ENCODE assay signal across 24 cellular contexts in the genomic region with DNA sequence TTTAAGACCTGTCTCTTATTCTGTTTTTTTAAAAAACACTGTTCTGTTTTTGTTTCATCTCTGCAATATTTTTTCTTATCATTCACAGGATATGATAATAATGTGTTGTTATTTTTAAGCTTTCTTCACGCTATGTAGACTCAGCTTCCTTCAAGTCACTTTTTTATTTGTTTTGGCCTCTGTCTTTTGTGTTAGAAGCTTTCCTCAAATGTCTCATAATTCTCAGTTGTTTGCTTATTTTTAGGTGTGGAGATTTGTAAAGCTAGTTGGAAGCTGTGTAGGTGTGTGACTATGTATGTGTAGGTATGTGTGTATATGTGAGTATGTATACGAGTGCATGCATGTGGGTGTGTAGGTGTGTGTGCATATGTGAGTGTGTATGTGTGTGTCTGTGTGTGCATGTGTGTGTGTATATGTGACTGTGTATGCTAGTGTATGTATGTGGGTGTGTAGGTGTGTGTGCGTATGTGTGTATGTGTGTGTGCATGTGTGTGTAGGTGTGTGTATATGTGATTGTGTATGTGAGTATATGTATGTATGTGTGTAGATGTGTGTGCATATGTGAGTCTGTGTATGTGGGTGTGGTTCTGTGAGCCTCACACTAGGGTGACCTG.
"Had no signal": no experiment of that assay in that cellular context is flagged by ENCODE, and none has a peak within 500 bp of the region (broad histone marks: within the 10 kb centered on the region; RNA-seq: fewer than 3 reads in every experiment).

No MANE protein-coding gene starts in this region.

- DNase-seq: activated B cell treated with CpG ODN at 0.5 μM for 24 hours; activated CD4-positive, alpha-beta T cell treated with anti-CD3 and anti-CD28 coated beads, Interleukin-2, amount 10 ng/mL, durations not matched to agents 24 days and 14 days; activated CD8-positive, alpha-beta T cell treated with anti-CD3 and anti-CD28 coated beads, Interleukin-2, amount 10 ng/mL, durations not matched to agents 7 days and 5 days; activated T-cell treated with anti-CD3 and anti-CD28 coated beads for 4 hours; effector CD4-positive, alpha-beta T cell; foreskin fibroblast; hypothalamus; left ventricle myocardium superior; natural killer cell; occipital lobe; stimulated activated CD4-positive, alpha-beta T cell treated with anti-CD3 and anti-CD28 coated beads, Interleukin-15, amount 100 ng/mL, for 24 hours; stimulated activated CD4-positive, alpha-beta T cell treated with anti-CD3 and anti-CD28 coated beads, Interleukin-4, amount 100 ng/mL, for 24 hours; stimulated activated naive CD4-positive, alpha-beta T cell treated with Interleukin-2 at 50 U/mL for 16 hours; substantia nigra; T-helper 17 cell had no signal

- ATAC-seq: activated CD8-positive, alpha-beta T cell treated with anti-CD3 and anti-CD28 coated beads, Interleukin-2, amount 10 ng/mL, durations not matched to agents 7 days and 5 days; left ventricle myocardium superior; T-helper 17 cell had no signal

- H3K36me3 ChIP-seq: adrenal gland, right atrium auricular region, tibial nerve had no signal

- H3K27me3 Mint-ChIP-seq: activated naive CD4-positive, alpha-beta T cell treated with anti-CD3 and anti-CD28 coated beads, Interleukin-2, amount 50 U/mL, for 24 hours; central memory CD8-positive, alpha-beta T cell had no signal

- H3K36me3 Mint-ChIP-seq: activated naive CD4-positive, alpha-beta T cell treated with anti-CD3 and anti-CD28 coated beads, Interleukin-2, amount 50 U/mL, for 24 hours; memory B cell; natural killer cell had no signal

- H3K4me1 ChIP-seq: right atrium auricular region, tibial nerve had no signal

- H3K4me3 ChIP-seq: adrenal gland, coronary artery, right atrium auricular region, skin epidermis, tibial nerve had no signal

- H3K9me3 Mint-ChIP-seq: activated B cell treated with CpG ODN at 0.5 μM for 24 hours; activated CD4-positive, alpha-beta T cell treated with anti-CD3 and anti-CD28 coated beads, Interleukin-2, amount 10 ng/mL, durations not matched to agents 24 days and 14 days; activated naive CD4-positive, alpha-beta T cell treated with anti-CD3 and anti-CD28 coated beads, Interleukin-2, amount 50 U/mL, for 24 hours; central memory CD8-positive, alpha-beta T cell; memory B cell; natural killer cell had no signal

- H3K4me3 Mint-ChIP-seq: activated B cell treated with CpG ODN at 0.5 μM for 24 hours; activated CD4-positive, alpha-beta T cell treated with anti-CD3 and anti-CD28 coated beads, Interleukin-2, amount 10 ng/mL, durations not matched to agents 24 days and 14 days; activated CD8-positive, alpha-beta T cell treated with anti-CD3 and anti-CD28 coated beads, Interleukin-2, amount 10 ng/mL, durations not matched to agents 7 days and 5 days; activated naive CD4-positive, alpha-beta T cell treated with anti-CD3 and anti-CD28 coated beads, Interleukin-2, amount 50 U/mL, for 24 hours; central memory CD8-positive, alpha-beta T cell; memory B cell; natural killer cell; T-helper 17 cell had no signal

- H3K4me1 Mint-ChIP-seq: activated CD4-positive, alpha-beta T cell treated with anti-CD3 and anti-CD28 coated beads, Interleukin-2, amount 10 ng/mL, durations not matched to agents 24 days and 14 days; activated naive CD4-positive, alpha-beta T cell treated with anti-CD3 and anti-CD28 coated beads, Interleukin-2, amount 50 U/mL, for 24 hours; central memory CD8-positive, alpha-beta T cell; natural killer cell had no signal

- H3K27ac ChIP-seq: adrenal gland, coronary artery, right atrium auricular region, skin epidermis, tibial nerve had no signal

- H3K27me3 ChIP-seq: adrenal gland, right atrium auricular region, tibial nerve had no signal

- H3K27ac Mint-ChIP-seq: activated B cell treated with CpG ODN at 0.5 μM for 24 hours; activated CD4-positive, alpha-beta T cell treated with anti-CD3 and anti-CD28 coated beads, Interleukin-2, amount 10 ng/mL, durations not matched to agents 24 days and 14 days; activated CD8-positive, alpha-beta T cell treated with anti-CD3 and anti-CD28 coated beads, Interleukin-2, amount 10 ng/mL, durations not matched to agents 7 days and 5 days; activated naive CD4-positive, alpha-beta T cell treated with anti-CD3 and anti-CD28 coated beads, Interleukin-2, amount 50 U/mL, for 24 hours; memory B cell; natural killer cell; progenitor cell of endocrine pancreas; T-helper 17 cell had no signal

- H3K9me3 ChIP-seq: adrenal gland, right atrium auricular region had no signal
